Comparison of ENCODE assay signal across 17 cellular contexts in genomic region chr4:75142850-75143249, GRCh38.
DNase-seq lines count a peak whose midpoint lies in the region; TF ChIP-seq lines count a peak whose summit lies in the region.
"Had no signal": no experiment of that assay in that cellular context is flagged by ENCODE, and none has a peak within 500 bp of the region (broad histone marks: within the 10 kb centered on the region; RNA-seq: fewer than 3 reads in every experiment).

No MANE protein-coding gene starts in this region.

- no peaks in the 10 kb centered on the region for H3K27me3 Mint-ChIP-seq in HFFc6 (ENCODE audit: insufficient read depth)
- H3K27me3 Mint-ChIP-seq: activated CD8-positive, alpha-beta memory T cell treated with anti-CD3 and anti-CD28 coated beads, Interleukin-2, amount 10 ng/mL, durations not matched to agents 7 days and 5 days had no signal

- in situ Hi-C loops in SK-MEL-5 (cut with HindIII; ENCODE audit: low pct_unique_long_range_greater_than_20kb, low sequenced_read_pairs): no loop called here

- H3K4me1 Mint-ChIP-seq in HFFc6 (ENCODE audit: low read depth): no peaks in the 10 kb centered on the region
- H3K4me1 Mint-ChIP-seq: activated CD8-positive, alpha-beta memory T cell treated with anti-CD3 and anti-CD28 coated beads, Interleukin-2, amount 10 ng/mL, durations not matched to agents 7 days and 5 days; endodermal cell; neural crest cell had no signal

- TF ChIP-seq CTCF in HFFc6 (IDR thresholded peaks at IDR 0.05): no peak
- no peak for TF ChIP-seq CTCF in fibroblast of mammary gland (conservative IDR thresholded peaks at IDR 0.05; ENCODE audit: control insufficient read depth, insufficient read depth, low read depth, low read length)

- no peaks in the 10 kb centered on the region for H3K36me3 Mint-ChIP-seq in HFFc6 (ENCODE audit: low read depth)
- H3K36me3 Mint-ChIP-seq: activated CD8-positive, alpha-beta memory T cell treated with anti-CD3 and anti-CD28 coated beads, Interleukin-2, amount 10 ng/mL, durations not matched to agents 7 days and 5 days had no signal

- no peak overlapping the region for H3K4me3 ChIP-seq in fibroblast of mammary gland (ENCODE audit: control insufficient read depth, low read depth, low read length)
- H3K4me3 ChIP-seq: vagina had no signal

- H3K9me3 Mint-ChIP-seq in HFFc6: peaks cover 34% of the 10 kb centered on the region
- H3K9me3 Mint-ChIP-seq: endodermal cell, neural crest cell had no signal

- peak; percentile 11 for DNase-seq in HFFc6
- DNase-seq in SK-MEL-5 (ENCODE audit: low read depth, low spot score): peak; percentile 50
- peak; percentile 3 for DNase-seq in fibroblast of mammary gland (ENCODE audit: low read depth)
- DNase-seq in SIG-M5 treated with dmso at 0.1 percent for 504 hours (lab: John Stamatoyannopoulos, UW; ENCODE audit: unreplicated experiment): no peak
- no peak for DNase-seq in stimulated activated naive CD4-positive, alpha-beta T cell treated with Interleukin-2 at 50 U/mL for 16 hours (lab: John Stamatoyannopoulos, UW)
- DNase-seq in NCI-H446 (lab: John Stamatoyannopoulos, UW): no peak
- DNase-seq: activated CD8-positive, alpha-beta memory T cell treated with anti-CD3 and anti-CD28 coated beads, Interleukin-2, amount 10 ng/mL, durations not matched to agents 7 days and 5 days; activated naive CD4-positive, alpha-beta T cell treated with Interleukin-2 at 50 U/mL for 16 hours; DMS79; endodermal cell; mesendoderm; NCI-H1436; NCI-H510A treated with DMSO at 0.1 percent for 48 hours had no signal

- H3K27ac Mint-ChIP-seq in HFFc6: no peak overlapping the region; the same call in 1 of the 2 replicates
- H3K27ac Mint-ChIP-seq: activated CD8-positive, alpha-beta memory T cell treated with anti-CD3 and anti-CD28 coated beads, Interleukin-2, amount 10 ng/mL, durations not matched to agents 7 days and 5 days; endodermal cell had no signal

- no peak overlapping the region for H3K4me3 Mint-ChIP-seq in HFFc6
- H3K4me3 Mint-ChIP-seq: activated CD8-positive, alpha-beta memory T cell treated with anti-CD3 and anti-CD28 coated beads, Interleukin-2, amount 10 ng/mL, durations not matched to agents 7 days and 5 days; endodermal cell; neural crest cell had no signal

- H3K27ac ChIP-seq in temporal lobe (ENCODE audit: low read depth, low read length): peak overlapping the region; percentile 36
- H3K27ac ChIP-seq: C4-2B, vagina had no signal

Comparison
In these comparisons a context has a peak if more than half of its experiments do, and no peak if none do; other contexts are left out.
1. DNase-seq: peak in HFFc6 (single experiment), SK-MEL-5 (single experiment) and fibroblast of mammary gland (single experiment); none in SIG-M5 treated with dmso at 0.1 percent for 504 hours (single experiment), stimulated activated naive CD4-positive, alpha-beta T cell treated with Interleukin-2 at 50 U/mL for 16 hours (single experiment) and NCI-H446 (0 of 2).